27 cellular contexts compared by ENCODE assay signal in the genomic region with DNA sequence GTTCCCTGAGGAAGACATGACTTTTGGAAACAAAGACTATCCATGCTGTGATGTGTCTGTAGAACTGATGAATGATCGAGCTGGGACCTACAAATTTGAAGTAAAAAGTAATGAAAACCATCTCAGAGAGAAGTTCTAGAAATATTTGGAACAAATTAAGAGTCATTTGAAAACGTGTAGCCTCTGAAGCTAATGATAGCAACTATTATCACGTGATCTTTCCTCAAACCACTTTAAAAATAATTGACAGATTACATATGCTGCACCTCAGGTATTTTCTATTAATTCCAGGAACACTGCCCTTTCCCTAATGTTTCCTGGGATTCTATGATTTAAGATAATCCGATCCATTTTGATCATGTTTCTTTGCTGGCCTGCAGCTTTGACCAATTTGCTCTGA.
"Had no signal": no experiment of that assay in that cellular context is flagged by ENCODE, and none has a peak within 500 bp of the region (broad histone marks: within the 10 kb centered on the region; RNA-seq: fewer than 3 reads in every experiment).

No MANE protein-coding gene starts in this region.

- H3K27me3 ChIP-seq: suprapubic skin, testis, thyroid gland, tibial artery, tibial nerve, transverse colon, upper lobe of left lung, upper lobe of right lung, uterus, vagina had no signal

- H3K9me3 ChIP-seq: suprapubic skin, testis, thoracic aorta, thyroid gland, tibial artery, tibial nerve, transverse colon, upper lobe of left lung, upper lobe of right lung, uterus, vagina had no signal

- ATAC-seq: stimulated activated effector memory CD8-positive, alpha-beta T cell treated with anti-CD3 and anti-CD28 coated beads, Interleukin-12 subunit alpha, Interleukin-12 subunit beta, amount 100 ng/mL, for 72 hours; stimulated activated memory B cell treated with anti-CD40 and anti-IgM and Interleukin-4, amounts not matched to agents 10 μg/mL and 1 μg/mL and 100 μg/mL, for 72 hours; stimulated activated naive B cell treated with anti-CD40 and anti-IgM and Interleukin-4, amounts not matched to agents 10 μg/mL and 1 μg/mL and 100 μg/mL, for 72 hours; stimulated activated naive CD8-positive, alpha-beta T cell treated with anti-CD3 and anti-CD28 coated beads, Interleukin-15, amount 100 ng/mL, for 72 hours; stimulated activated naive CD8-positive, alpha-beta T cell treated with anti-CD3 and anti-CD28 coated beads, Interleukin-15, Interleukin-2, amounts not matched to agents 100 U/mL and 50 U/mL, for 24 hours; upper lobe of right lung had no signal

- DNase-seq: stimulated activated CD4-positive, alpha-beta T cell treated with anti-CD3 and anti-CD28 coated beads, Interleukin-2, amount 100 ng/mL, for 48 hours; stimulated activated CD4-positive, alpha-beta T cell treated with anti-CD3 and anti-CD28 coated beads, Interleukin-4, amount 100 ng/mL, for 1 hour; stimulated activated CD4-positive, alpha-beta T cell treated with anti-CD3 and anti-CD28 coated beads, Interleukin-4, amount 100 ng/mL, for 24 hours; stimulated activated CD4-positive, alpha-beta T cell treated with anti-CD3 and anti-CD28 coated beads, Interleukin-4, amount 100 ng/mL, for 4 hours; stimulated activated CD8-positive, alpha-beta memory T cell treated with anti-CD3 and anti-CD28 coated beads, Interleukin-4, amount 100 ng/mL, for 48 hours; stimulated activated naive B cell treated with anti-CD40 and anti-IgM and Interleukin-4, amounts not matched to agents 10 μg/mL and 1 μg/mL and 100 μg/mL, for 72 hours; stimulated activated naive CD4-positive, alpha-beta T cell; stimulated activated naive CD4-positive, alpha-beta T cell treated with Interleukin-2 at 50 U/mL for 16 hours; stimulated activated naive CD8-positive, alpha-beta T cell treated with anti-CD3 and anti-CD28 coated beads, Interleukin-15, amount 100 ng/mL, for 72 hours; stimulated activated naive CD8-positive, alpha-beta T cell treated with anti-CD3 and anti-CD28 coated beads, Interleukin-15, Interleukin-2, amounts not matched to agents 100 U/mL and 50 U/mL, for 24 hours; stomach; substantia nigra; testis; thyroid gland; tibial artery; transverse colon; trophoblast cell; upper lobe of left lung; upper lobe of right lung; uterus had no signal

- H3K4me3 ChIP-seq: stomach, suprapubic skin, testis, thoracic aorta, thyroid gland, tibial artery, tibial nerve, transverse colon, upper lobe of left lung, upper lobe of right lung, uterus, vagina had no signal

- H3K27ac ChIP-seq: stomach, suprapubic skin, testis, thoracic aorta, thyroid gland, tibial artery, tibial nerve, transverse colon, upper lobe of left lung, upper lobe of right lung, uterus, vagina had no signal

- H3K4me1 ChIP-seq: stomach, suprapubic skin, testis, thyroid gland, tibial artery, tibial nerve, transverse colon, upper lobe of left lung, upper lobe of right lung, uterus, vagina had no signal

- FAIRE-seq: urothelium cell line had no signal

- H3K36me3 ChIP-seq: stomach, suprapubic skin, thoracic aorta, thyroid gland, tibial artery, tibial nerve, transverse colon, upper lobe of left lung, upper lobe of right lung, uterus, vagina had no signal
